In the genomic region with DNA sequence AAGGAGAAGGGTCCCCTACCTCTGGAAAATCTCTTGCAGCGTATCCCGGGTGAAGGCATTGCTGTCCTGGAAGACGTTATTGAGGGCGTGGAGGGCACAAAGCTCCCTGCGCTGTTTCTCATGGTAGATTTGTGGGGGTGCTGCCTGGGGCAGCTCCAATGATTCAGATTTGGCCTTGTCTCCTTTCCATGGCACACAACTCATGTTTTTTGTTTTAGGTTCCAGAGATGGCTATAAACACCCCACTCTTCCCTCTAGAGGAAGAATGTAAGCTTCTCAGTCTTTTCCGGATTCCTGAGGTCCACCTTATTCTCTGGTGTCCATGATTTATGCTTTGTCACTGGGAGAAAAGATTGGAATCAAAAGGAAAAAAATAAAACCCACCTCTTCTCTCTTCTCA, we compare ENCODE assay signal across 6 cellular contexts. TPM values are rescaled to one million over a fixed set of nuclear protein-coding genes. Genes with fewer than 3 reads are reported as not detected.
DNase-seq lines count a peak whose midpoint lies in the region; ATAC-seq and TF ChIP-seq lines count a peak whose summit lies in the region.

No MANE protein-coding gene starts in this region.

- H3K27me3 ChIP-seq in body of pancreas, result no peaks in the 10 kb centered on the region

- H3K27me3 Mint-ChIP-seq in naive thymus-derived CD8-positive, alpha-beta T cell, result peaks cover 0 to 3% (median 0%) of the 10 kb centered on the region in 5 donors

- peak; percentile 33 for DNase-seq in HT1080 (ENCODE audit: low read depth)
- DNase-seq in body of pancreas, result no peak
- DNase-seq in naive thymus-derived CD8-positive, alpha-beta T cell, result peak in 1 of 10 donors; percentile 29
- DNase-seq in GOT3 (lab: John Stamatoyannopoulos, UW), result no peak
- DNase-seq in epidermal melanocyte (ENCODE audit: insufficient read length, low spot score), result no peak

- POLR2A ChIA-PET in naive thymus-derived CD8-positive, alpha-beta T cell (lab: Charles Lee), result interaction anchor here (0.6 to 5.3 kb wide), 8 partner anchors 9 to 321 kb away, joined by 3 to 51 read pairs (median 4); partner anchors contain the start of genes APOBEC3D and TOMM22

- peaks cover 25 to 72% (median 61%) of the 10 kb centered on the region in 4 donors for H3K4me1 Mint-ChIP-seq in naive thymus-derived CD8-positive, alpha-beta T cell

- H3K36me3 ChIP-seq in body of pancreas (replicated peaks in 1 of 2; ENCODE audit: insufficient read depth in 1 of 2, low read depth in 2 of 2), result no peaks in the 10 kb centered on the region

- no peak for TF ChIP-seq CTCF in body of pancreas (IDR thresholded peaks at IDR 0.05)

- WGBS in body of pancreas, 2 donors, result 11 to 16% methylated on average over 6 of the region's 6 CpGs

- H3K4me3 ChIP-seq in body of pancreas, result peak overlapping the region; percentile 49 to 67

- H3K27ac Mint-ChIP-seq in naive thymus-derived CD8-positive, alpha-beta T cell, result peak overlapping the region; percentile 87 to 100 (median 100)

- ATAC-seq in body of pancreas, result no peak
- no peak for ATAC-seq in naive thymus-derived CD8-positive, alpha-beta T cell
- ATAC-seq in HG03457 (IDR thresholded peaks at IDR 0.05; ENCODE audit: unreplicated experiment), result no peak

- peak overlapping the region; percentile 33 to 99 (median 98) for H3K27ac ChIP-seq in body of pancreas

- TF ChIP-seq POLR2A in body of pancreas (IDR thresholded peaks at IDR 0.05), result no peak

- peaks cover 0 to 10% (median 3%) of the 10 kb centered on the region in 3 donors for H3K36me3 Mint-ChIP-seq in naive thymus-derived CD8-positive, alpha-beta T cell

- peaks cover 56% of the 10 kb centered on the region for H3K4me1 ChIP-seq in body of pancreas

- H3K4me3 Mint-ChIP-seq in naive thymus-derived CD8-positive, alpha-beta T cell, result peak overlapping the region; percentile 78 to 100 (median 92)

- intact Hi-C loops in body of pancreas (cut with DNase I), result no loop called here

- no peaks in the 10 kb centered on the region for H3K9me3 ChIP-seq in body of pancreas

- H3K9me3 Mint-ChIP-seq in naive thymus-derived CD8-positive, alpha-beta T cell, result peaks cover 0 to 1% (median 0%) of the 10 kb centered on the region in 9 donors

RNA-seq across cellular contexts. Expression of gene JOSD1, which starts 1.0 kb away (rescaled TPM):
- 47.1 and 57.2 TPM in 2 replicates for total RNA-seq in HT1080 (2014; rRNA removed; shearing (Covaris generic))
- 50.7 and 52.2 TPM in 2 replicates for polyA plus RNA-seq in HT1080 (2015; cell fraction: cytosol; rRNA removed)
- 31.1 and 39.8 TPM in 2 replicates for polyA plus RNA-seq in HT1080 (2015; cell fraction: nucleus; rRNA removed)
- total RNA-seq in body of pancreas, result 10 to 100 TPM; 20.4 to 50.3 TPM
- 10 to 100 TPM; 50.5 to 52.6 TPM for total RNA-seq in naive thymus-derived CD8-positive, alpha-beta T cell
- 1 to 10 TPM; 6.7 to 8.2 (median 7.8) TPM for polyA plus RNA-seq in naive thymus-derived CD8-positive, alpha-beta T cell

RNA-seq across cellular contexts. Expression of gene GTPBP1, which starts 6.0 kb away (rescaled TPM):
- total RNA-seq in HT1080 (2014; rRNA removed; shearing (Covaris generic)), result 24.8 and 28.8 TPM in 2 replicates
- polyA plus RNA-seq in HT1080 (2015; cell fraction: cytosol; rRNA removed), result 26.9 and 31.2 TPM in 2 replicates
- polyA plus RNA-seq in HT1080 (2015; cell fraction: nucleus; rRNA removed), result 67.7 and 79.0 TPM in 2 replicates
- total RNA-seq in body of pancreas, result 10 to 100 TPM; 34.0 to 53.4 TPM
- 10 to 100 TPM; 64.6 to 73.3 TPM for total RNA-seq in naive thymus-derived CD8-positive, alpha-beta T cell
- polyA plus RNA-seq in naive thymus-derived CD8-positive, alpha-beta T cell, result 10 to 100 TPM; 17.2 to 29.3 (median 22.6) TPM

RNA-seq across cellular contexts. Expression of gene TOMM22, which starts 18.0 kb away (rescaled TPM):
- 130 and 134 TPM in 2 replicates for total RNA-seq in HT1080 (2014; rRNA removed; shearing (Covaris generic))
- polyA plus RNA-seq in HT1080 (2015; cell fraction: cytosol; rRNA removed), result 148 and 160 TPM in 2 replicates
- polyA plus RNA-seq in HT1080 (2015; cell fraction: nucleus; rRNA removed), result 51.5 and 56.2 TPM in 2 replicates
- total RNA-seq in body of pancreas, result 10 to 100 TPM; 16.6 to 21.4 TPM
- 10 to 100 TPM; 56.1 to 60.9 TPM for total RNA-seq in naive thymus-derived CD8-positive, alpha-beta T cell
- polyA plus RNA-seq in naive thymus-derived CD8-positive, alpha-beta T cell, result 10 to 100 TPM; 67.2 to 79.3 (median 75.9) TPM

RNA-seq across cellular contexts. Expression of gene CBY1, which starts 43.3 kb away (rescaled TPM):
- total RNA-seq in HT1080 (2014; rRNA removed; shearing (Covaris generic)), result 7.8 and 12.2 TPM in 2 replicates
- polyA plus RNA-seq in HT1080 (2015; cell fraction: cytosol; rRNA removed), result 15.8 and 15.9 TPM in 2 replicates
- 5.4 and 11.8 TPM in 2 replicates for polyA plus RNA-seq in HT1080 (2015; cell fraction: nucleus; rRNA removed)
- 10 to 100 TPM in 1 of 2 donors, 1 to 10 TPM in 1; 8.6 to 16.5 TPM for total RNA-seq in body of pancreas
- total RNA-seq in naive thymus-derived CD8-positive, alpha-beta T cell, result 10 to 100 TPM; 33.2 to 36.7 TPM
- 10 to 100 TPM in 2 of 3 donors, 1 to 10 TPM in 1; 4.3 to 11.6 (median 11.2) TPM for polyA plus RNA-seq in naive thymus-derived CD8-positive, alpha-beta T cell

RNA-seq across cellular contexts. Expression of gene FAM227A, which starts 43.6 kb away (rescaled TPM):
- total RNA-seq in HT1080 (2014; rRNA removed; shearing (Covaris generic)), result 0.07 TPM in 1 of 2 replicates, not detected in the other
- polyA plus RNA-seq in HT1080 (2015; cell fraction: cytosol; rRNA removed), result 0.02 and 0.98 TPM in 2 replicates
- polyA plus RNA-seq in HT1080 (2015; cell fraction: nucleus; rRNA removed), result 2.6 and 4.3 TPM in 2 replicates
- total RNA-seq in body of pancreas, result 1 to 10 TPM; 1.3 to 3.6 TPM
- total RNA-seq in naive thymus-derived CD8-positive, alpha-beta T cell, result under 1 TPM; 0.29 to 0.96 TPM
- polyA plus RNA-seq in naive thymus-derived CD8-positive, alpha-beta T cell, result not detected
